In the genomic region with DNA sequence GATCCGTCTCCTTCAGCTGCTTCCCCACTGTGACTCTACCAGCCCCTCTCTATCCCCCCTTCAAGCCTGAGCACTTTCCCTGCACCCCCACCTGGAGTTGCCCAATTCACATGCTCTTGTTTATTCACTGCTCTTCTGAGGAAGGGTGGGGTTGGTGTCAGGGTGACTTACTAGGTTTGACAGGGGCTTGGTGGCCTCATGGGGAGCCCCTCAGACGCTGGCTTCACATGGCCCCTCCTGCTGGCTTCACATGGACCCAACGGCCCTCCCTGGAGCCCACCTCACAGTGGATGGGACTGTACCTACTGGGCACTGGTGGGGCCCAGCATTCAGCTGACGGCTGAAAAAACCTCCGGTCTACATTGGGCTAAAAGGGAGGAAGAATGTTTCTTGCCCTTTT, we compare ENCODE assay signal across 1 cellular context.
A peak's percentile ranks its signal among the peaks of the same experiment; 100 is the strongest.
TF ChIP-seq lines count a peak whose summit lies in the region.

No MANE protein-coding gene starts in this region.

TF ChIP-seq in HepG2, 621 proteins besides CTCF, POLR2A, EP300 and RAD21 (continued from another document):
- TF ChIP-seq, protein P1, sequence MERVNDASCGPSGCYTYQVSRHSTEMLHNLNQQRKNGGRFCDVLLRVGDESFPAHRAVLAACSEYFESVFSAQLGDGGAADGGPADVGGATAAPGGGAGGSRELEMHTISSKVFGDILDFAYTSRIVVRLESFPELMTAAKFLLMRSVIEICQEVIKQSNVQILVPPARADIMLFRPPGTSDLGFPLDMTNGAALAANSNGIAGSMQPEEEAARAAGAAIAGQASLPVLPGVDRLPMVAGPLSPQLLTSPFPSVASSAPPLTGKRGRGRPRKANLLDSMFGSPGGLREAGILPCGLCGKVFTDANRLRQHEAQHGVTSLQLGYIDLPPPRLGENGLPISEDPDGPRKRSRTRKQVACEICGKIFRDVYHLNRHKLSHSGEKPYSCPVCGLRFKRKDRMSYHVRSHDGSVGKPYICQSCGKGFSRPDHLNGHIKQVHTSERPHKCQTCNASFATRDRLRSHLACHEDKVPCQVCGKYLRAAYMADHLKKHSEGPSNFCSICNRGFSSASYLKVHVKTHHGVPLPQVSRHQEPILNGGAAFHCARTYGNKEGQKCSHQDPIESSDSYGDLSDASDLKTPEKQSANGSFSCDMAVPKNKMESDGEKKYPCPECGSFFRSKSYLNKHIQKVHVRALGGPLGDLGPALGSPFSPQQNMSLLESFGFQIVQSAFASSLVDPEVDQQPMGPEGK (CRISPR knock-in tag; IDR thresholded peaks at IDR 0.05): 0 out of 2 replicates have a peak, but pooled peaks have one; percentile 27
- TF ChIP-seq, protein P2, sequence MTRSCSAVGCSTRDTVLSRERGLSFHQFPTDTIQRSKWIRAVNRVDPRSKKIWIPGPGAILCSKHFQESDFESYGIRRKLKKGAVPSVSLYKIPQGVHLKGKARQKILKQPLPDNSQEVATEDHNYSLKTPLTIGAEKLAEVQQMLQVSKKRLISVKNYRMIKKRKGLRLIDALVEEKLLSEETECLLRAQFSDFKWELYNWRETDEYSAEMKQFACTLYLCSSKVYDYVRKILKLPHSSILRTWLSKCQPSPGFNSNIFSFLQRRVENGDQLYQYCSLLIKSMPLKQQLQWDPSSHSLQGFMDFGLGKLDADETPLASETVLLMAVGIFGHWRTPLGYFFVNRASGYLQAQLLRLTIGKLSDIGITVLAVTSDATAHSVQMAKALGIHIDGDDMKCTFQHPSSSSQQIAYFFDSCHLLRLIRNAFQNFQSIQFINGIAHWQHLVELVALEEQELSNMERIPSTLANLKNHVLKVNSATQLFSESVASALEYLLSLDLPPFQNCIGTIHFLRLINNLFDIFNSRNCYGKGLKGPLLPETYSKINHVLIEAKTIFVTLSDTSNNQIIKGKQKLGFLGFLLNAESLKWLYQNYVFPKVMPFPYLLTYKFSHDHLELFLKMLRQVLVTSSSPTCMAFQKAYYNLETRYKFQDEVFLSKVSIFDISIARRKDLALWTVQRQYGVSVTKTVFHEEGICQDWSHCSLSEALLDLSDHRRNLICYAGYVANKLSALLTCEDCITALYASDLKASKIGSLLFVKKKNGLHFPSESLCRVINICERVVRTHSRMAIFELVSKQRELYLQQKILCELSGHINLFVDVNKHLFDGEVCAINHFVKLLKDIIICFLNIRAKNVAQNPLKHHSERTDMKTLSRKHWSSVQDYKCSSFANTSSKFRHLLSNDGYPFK (CRISPR knock-in tag; IDR thresholded peaks at IDR 0.05; ENCODE audit: borderline replicate concordance): 0 out of 2 replicates have a peak, but pooled peaks have one; percentile 6
- TF ChIP-seq NFE2L1 (CRISPR knock-in tag; IDR thresholded peaks at IDR 0.05; ENCODE audit: borderline replicate concordance) (no peak), ZNF782 (CRISPR knock-in tag; IDR thresholded peaks at IDR 0.05; ENCODE audit: borderline replicate concordance) (0 out of 2 replicates have a peak, but pooled peaks have one; percentile 51)
- TF ChIP-seq, protein P3, sequence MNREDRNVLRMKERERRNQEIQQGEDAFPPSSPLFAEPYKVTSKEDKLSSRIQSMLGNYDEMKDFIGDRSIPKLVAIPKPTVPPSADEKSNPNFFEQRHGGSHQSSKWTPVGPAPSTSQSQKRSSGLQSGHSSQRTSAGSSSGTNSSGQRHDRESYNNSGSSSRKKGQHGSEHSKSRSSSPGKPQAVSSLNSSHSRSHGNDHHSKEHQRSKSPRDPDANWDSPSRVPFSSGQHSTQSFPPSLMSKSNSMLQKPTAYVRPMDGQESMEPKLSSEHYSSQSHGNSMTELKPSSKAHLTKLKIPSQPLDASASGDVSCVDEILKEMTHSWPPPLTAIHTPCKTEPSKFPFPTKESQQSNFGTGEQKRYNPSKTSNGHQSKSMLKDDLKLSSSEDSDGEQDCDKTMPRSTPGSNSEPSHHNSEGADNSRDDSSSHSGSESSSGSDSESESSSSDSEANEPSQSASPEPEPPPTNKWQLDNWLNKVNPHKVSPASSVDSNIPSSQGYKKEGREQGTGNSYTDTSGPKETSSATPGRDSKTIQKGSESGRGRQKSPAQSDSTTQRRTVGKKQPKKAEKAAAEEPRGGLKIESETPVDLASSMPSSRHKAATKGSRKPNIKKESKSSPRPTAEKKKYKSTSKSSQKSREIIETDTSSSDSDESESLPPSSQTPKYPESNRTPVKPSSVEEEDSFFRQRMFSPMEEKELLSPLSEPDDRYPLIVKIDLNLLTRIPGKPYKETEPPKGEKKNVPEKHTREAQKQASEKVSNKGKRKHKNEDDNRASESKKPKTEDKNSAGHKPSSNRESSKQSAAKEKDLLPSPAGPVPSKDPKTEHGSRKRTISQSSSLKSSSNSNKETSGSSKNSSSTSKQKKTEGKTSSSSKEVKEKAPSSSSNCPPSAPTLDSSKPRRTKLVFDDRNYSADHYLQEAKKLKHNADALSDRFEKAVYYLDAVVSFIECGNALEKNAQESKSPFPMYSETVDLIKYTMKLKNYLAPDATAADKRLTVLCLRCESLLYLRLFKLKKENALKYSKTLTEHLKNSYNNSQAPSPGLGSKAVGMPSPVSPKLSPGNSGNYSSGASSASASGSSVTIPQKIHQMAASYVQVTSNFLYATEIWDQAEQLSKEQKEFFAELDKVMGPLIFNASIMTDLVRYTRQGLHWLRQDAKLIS (CRISPR knock-in tag; IDR thresholded peaks at IDR 0.05): no peak
- TF ChIP-seq, protein P4, sequence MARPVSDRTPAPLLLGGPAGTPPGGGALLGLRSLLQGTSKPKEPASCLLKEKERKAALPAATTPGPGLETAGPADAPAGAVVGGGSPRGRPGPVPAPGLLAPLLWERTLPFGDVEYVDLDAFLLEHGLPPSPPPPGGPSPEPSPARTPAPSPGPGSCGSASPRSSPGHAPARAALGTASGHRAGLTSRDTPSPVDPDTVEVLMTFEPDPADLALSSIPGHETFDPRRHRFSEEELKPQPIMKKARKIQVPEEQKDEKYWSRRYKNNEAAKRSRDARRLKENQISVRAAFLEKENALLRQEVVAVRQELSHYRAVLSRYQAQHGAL (CRISPR knock-in tag; IDR thresholded peaks at IDR 0.05; ENCODE audit: not compliant biosample characterization): no peak
- TF ChIP-seq, protein P5, sequence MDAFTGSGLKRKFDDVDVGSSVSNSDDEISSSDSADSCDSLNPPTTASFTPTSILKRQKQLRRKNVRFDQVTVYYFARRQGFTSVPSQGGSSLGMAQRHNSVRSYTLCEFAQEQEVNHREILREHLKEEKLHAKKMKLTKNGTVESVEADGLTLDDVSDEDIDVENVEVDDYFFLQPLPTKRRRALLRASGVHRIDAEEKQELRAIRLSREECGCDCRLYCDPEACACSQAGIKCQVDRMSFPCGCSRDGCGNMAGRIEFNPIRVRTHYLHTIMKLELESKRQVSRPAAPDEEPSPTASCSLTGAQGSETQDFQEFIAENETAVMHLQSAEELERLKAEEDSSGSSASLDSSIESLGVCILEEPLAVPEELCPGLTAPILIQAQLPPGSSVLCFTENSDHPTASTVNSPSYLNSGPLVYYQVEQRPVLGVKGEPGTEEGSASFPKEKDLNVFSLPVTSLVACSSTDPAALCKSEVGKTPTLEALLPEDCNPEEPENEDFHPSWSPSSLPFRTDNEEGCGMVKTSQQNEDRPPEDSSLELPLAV (CRISPR knock-in tag; conservative IDR thresholded peaks at IDR 0.05; ENCODE audit: low read depth): no peak
- TF ChIP-seq, protein P6, sequence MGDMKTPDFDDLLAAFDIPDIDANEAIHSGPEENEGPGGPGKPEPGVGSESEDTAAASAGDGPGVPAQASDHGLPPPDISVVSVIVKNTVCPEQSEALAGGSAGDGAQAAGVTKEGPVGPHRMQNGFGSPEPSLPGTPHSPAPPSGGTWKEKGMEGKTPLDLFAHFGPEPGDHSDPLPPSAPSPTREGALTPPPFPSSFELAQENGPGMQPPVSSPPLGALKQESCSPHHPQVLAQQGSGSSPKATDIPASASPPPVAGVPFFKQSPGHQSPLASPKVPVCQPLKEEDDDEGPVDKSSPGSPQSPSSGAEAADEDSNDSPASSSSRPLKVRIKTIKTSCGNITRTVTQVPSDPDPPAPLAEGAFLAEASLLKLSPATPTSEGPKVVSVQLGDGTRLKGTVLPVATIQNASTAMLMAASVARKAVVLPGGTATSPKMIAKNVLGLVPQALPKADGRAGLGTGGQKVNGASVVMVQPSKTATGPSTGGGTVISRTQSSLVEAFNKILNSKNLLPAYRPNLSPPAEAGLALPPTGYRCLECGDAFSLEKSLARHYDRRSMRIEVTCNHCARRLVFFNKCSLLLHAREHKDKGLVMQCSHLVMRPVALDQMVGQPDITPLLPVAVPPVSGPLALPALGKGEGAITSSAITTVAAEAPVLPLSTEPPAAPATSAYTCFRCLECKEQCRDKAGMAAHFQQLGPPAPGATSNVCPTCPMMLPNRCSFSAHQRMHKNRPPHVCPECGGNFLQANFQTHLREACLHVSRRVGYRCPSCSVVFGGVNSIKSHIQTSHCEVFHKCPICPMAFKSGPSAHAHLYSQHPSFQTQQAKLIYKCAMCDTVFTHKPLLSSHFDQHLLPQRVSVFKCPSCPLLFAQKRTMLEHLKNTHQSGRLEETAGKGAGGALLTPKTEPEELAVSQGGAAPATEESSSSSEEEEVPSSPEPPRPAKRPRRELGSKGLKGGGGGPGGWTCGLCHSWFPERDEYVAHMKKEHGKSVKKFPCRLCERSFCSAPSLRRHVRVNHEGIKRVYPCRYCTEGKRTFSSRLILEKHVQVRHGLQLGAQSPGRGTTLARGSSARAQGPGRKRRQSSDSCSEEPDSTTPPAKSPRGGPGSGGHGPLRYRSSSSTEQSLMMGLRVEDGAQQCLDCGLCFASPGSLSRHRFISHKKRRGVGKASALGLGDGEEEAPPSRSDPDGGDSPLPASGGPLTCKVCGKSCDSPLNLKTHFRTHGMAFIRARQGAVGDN (CRISPR knock-in tag; IDR thresholded peaks at IDR 0.05): 0 out of 2 replicates have a peak, but pooled peaks have one; percentile 0
- TF ChIP-seq, protein P7, sequence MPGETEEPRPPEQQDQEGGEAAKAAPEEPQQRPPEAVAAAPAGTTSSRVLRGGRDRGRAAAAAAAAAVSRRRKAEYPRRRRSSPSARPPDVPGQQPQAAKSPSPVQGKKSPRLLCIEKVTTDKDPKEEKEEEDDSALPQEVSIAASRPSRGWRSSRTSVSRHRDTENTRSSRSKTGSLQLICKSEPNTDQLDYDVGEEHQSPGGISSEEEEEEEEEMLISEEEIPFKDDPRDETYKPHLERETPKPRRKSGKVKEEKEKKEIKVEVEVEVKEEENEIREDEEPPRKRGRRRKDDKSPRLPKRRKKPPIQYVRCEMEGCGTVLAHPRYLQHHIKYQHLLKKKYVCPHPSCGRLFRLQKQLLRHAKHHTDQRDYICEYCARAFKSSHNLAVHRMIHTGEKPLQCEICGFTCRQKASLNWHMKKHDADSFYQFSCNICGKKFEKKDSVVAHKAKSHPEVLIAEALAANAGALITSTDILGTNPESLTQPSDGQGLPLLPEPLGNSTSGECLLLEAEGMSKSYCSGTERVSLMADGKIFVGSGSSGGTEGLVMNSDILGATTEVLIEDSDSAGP (CRISPR knock-in tag; IDR thresholded peaks at IDR 0.05; ENCODE audit: borderline replicate concordance): 0 out of 2 replicates have a peak, but pooled peaks have one; percentile 34
